In genomic region chr1:236472850-236473788, GRCh38 we compare ENCODE assay signal across 20 cellular contexts. TPM values are rescaled to one million over a fixed set of nuclear protein-coding genes. Genes with fewer than 3 reads are reported as not detected.
A peak's percentile ranks its signal among the peaks of the same experiment; 100 is the strongest.
DNase-seq lines count a peak whose midpoint lies in the region; ATAC-seq and TF ChIP-seq lines count a peak whose summit lies in the region.
"Had no signal": no experiment of that assay in that cellular context is flagged by ENCODE, and none has a peak within 500 bp of the region (broad histone marks: within the 10 kb centered on the region; RNA-seq: fewer than 3 reads in every experiment).

No MANE protein-coding gene starts in this region.

- ATAC-seq in Panc1 (no peak; the same call in 1 of the 2 replicates), foreskin keratinocyte (peak; percentile 38), HG03378 (IDR thresholded peaks at IDR 0.05; ENCODE audit: unreplicated experiment) (no peak)

- peaks cover 8% of the 10 kb centered on the region for H3K36me3 Mint-ChIP-seq in type B pancreatic cell
- H3K36me3 Mint-ChIP-seq in endodermal cell (ENCODE audit: low read depth), result peaks cover 12% of the 10 kb centered on the region

- no peaks in the 10 kb centered on the region for H3K36me3 ChIP-seq in Panc1 (ENCODE audit: control insufficient read depth, insufficient read depth, low read length)
- H3K36me3 ChIP-seq in endodermal cell (ENCODE audit: control insufficient read depth, insufficient read depth, low read length), result no peaks in the 10 kb centered on the region
- H3K36me3 ChIP-seq: Peyer's patch, SJCRH30 had no signal

- no TSS peak for BruUV-seq in Panc1 (replicated peaks; lab: Mats Ljungman, UMichigan)

- TF ChIP-seq CTCF in Panc1 (IDR thresholded peaks at IDR 0.05), result no peak
- TF ChIP-seq CTCF in foreskin keratinocyte (conservative IDR thresholded peaks at IDR 0.05), result no peak
- no peak for TF ChIP-seq CTCF in type B pancreatic cell (conservative IDR thresholded peaks at IDR 0.05)
- no peak for TF ChIP-seq CTCF in endodermal cell (conservative IDR thresholded peaks at IDR 0.05)

- H3K27ac ChIP-seq in Panc1 (ENCODE audit: low read length) (peak overlapping the region; percentile 3; the same call in 1 of the 2 replicates), foreskin keratinocyte (no peak overlapping the region), endodermal cell (ENCODE audit: low read depth, low read length) (no peak overlapping the region)
- H3K27ac ChIP-seq: C4-2B, Peyer's patch, SJCRH30 had no signal

- H3K9me3 ChIP-seq in Panc1 (ENCODE audit: control insufficient read depth, insufficient read depth, low read depth, low read length), result no peaks in the 10 kb centered on the region
- H3K9me3 ChIP-seq in endodermal cell (ENCODE audit: control insufficient read depth, low read length), result no peaks in the 10 kb centered on the region
- H3K9me3 ChIP-seq: Peyer's patch, SJCRH30 had no signal

- H3K9me3 Mint-ChIP-seq in type B pancreatic cell, result no peaks in the 10 kb centered on the region
- H3K9me3 Mint-ChIP-seq in endodermal cell, result no peaks in the 10 kb centered on the region
- H3K9me3 Mint-ChIP-seq: CD8-positive, alpha-beta memory T cell had no signal

- H3K27ac Mint-ChIP-seq in type B pancreatic cell (peak overlapping the region; percentile 88), endodermal cell (no peak overlapping the region)

- H3K4me3 ChIP-seq in Panc1 (ENCODE audit: low read depth in 2 of 2, low read length in 2 of 2) (no peak overlapping the region), endodermal cell (ENCODE audit: low read length) (no peak overlapping the region)
- H3K4me3 ChIP-seq: Peyer's patch, SJCRH30 had no signal

- H3K4me1 Mint-ChIP-seq in type B pancreatic cell (ENCODE audit: unreplicated experiment) (peaks cover 30% of the 10 kb centered on the region), endodermal cell (peaks cover 22% of the 10 kb centered on the region)
- H3K4me1 Mint-ChIP-seq: CD8-positive, alpha-beta memory T cell had no signal

- CTCF ChIA-PET in Panc1 (lab: Charles Lee), result interaction anchor here (0.6 kb wide), 1 partner anchor 303 kb away, joined by 4 read pairs; no protein-coding TSS in a partner anchor

- DNase-seq in activated effector memory CD4-positive, alpha-beta T cell treated with anti-CD3 and anti-CD28 coated beads, Interleukin-2, amount 50 U/mL, for 16 hours, result peak; percentile 28
- no peak for DNase-seq in activated effector memory CD4-positive, alpha-beta T cell treated with Interleukin-2 at 50 U/mL for 16 hours
- no peak for DNase-seq in Panc1 (ENCODE audit: low read depth, low spot score)
- DNase-seq in foreskin keratinocyte, result no peak
- DNase-seq in type B pancreatic cell (ENCODE audit: extremely low spot score, unreplicated experiment), result no peak
- DNase-seq in endodermal cell, result no peak
- DNase-seq: CD8-positive, alpha-beta memory T cell; DMS53; GDM1; GOT3; HCEC 1CT; IMR-90; NCI-H1694; NCI-H2081 treated with DMSO at 0.1 percent for 48 hours; NCI-H446 treated with DMSO at 0.1 percent for 48 hours; NCI-H526 treated with DMSO at 0.1 percent for 48 hours; Peyer's patch; SJCRH30 had no signal

- H3K27me3 ChIP-seq in Panc1 (ENCODE audit: control insufficient read depth, insufficient read depth, low read length) (no peaks in the 10 kb centered on the region), foreskin keratinocyte (no peaks in the 10 kb centered on the region), endodermal cell (ENCODE audit: control insufficient read depth, insufficient read depth, low read length, poor library complexity, severe bottlenecking) (no peaks in the 10 kb centered on the region)
- H3K27me3 ChIP-seq: Peyer's patch, SJCRH30 had no signal

- intact Hi-C loops in Panc1 (cut with micrococcal nuclease; ENCODE audit: unreplicated experiment), result no loop called here

- H3K9ac ChIP-seq in endodermal cell (ENCODE audit: extremely low read depth, low read length, poor library complexity, severe bottlenecking), result no peak overlapping the region

- in situ Hi-C loops in Panc1 (cut with HindIII; ENCODE audit: low pct_unique_long_range_greater_than_20kb, low sequenced_read_pairs), result no loop called here

- H3K27me3 Mint-ChIP-seq in type B pancreatic cell (no peaks in the 10 kb centered on the region), endodermal cell (ENCODE audit: insufficient read depth) (peaks cover 77% of the 10 kb centered on the region)

- WGBS in endodermal cell (ENCODE audit: insufficient coverage in 1 of 2, insufficient read length in 1 of 2), 2 experiments, result 73 to 86% methylated on average over 9 to 17 of the region's 17 CpGs

- H3K4me3 Mint-ChIP-seq in type B pancreatic cell, result peak overlapping the region; percentile 8
- H3K4me3 Mint-ChIP-seq in endodermal cell, result no peak overlapping the region
- H3K4me3 Mint-ChIP-seq: CD8-positive, alpha-beta memory T cell had no signal

- POLR2A ChIA-PET in Panc1 (lab: Charles Lee), result interaction anchor here (0.5 to 0.8 kb wide), 2 partner anchors 34 to 54 kb away, joined by 3 read pairs; no protein-coding TSS in a partner anchor

- peaks cover 13% of the 10 kb centered on the region for H3K4me1 ChIP-seq in Panc1 (ENCODE audit: control insufficient read depth, insufficient read depth, low read length)
- no peaks in the 10 kb centered on the region for H3K4me1 ChIP-seq in foreskin keratinocyte
- peaks cover 5% of the 10 kb centered on the region for H3K4me1 ChIP-seq in endodermal cell (ENCODE audit: control insufficient read depth, insufficient read depth, low read length)
- H3K4me1 ChIP-seq: Peyer's patch had no signal

RNA-seq across cellular contexts. Expression of gene LGALS8, which starts 50.7 kb away (rescaled TPM):
- total RNA-seq in Panc1 (2021; ENCODE audit: unreplicated experiment) (221 TPM), foreskin keratinocyte (30.1 and 41.4 TPM in 2 replicates), type B pancreatic cell (ENCODE audit: low replicate concordance) (42.4 and 87.4 TPM in 2 replicates), endodermal cell (10 to 100 TPM; 11.4 to 15.0 TPM)
- polyA plus RNA-seq in Panc1 (2012; ENCODE audit: insufficient read length), result 242 TPM
- polyA plus RNA-seq in foreskin keratinocyte, result 13.9 and 33.2 TPM in 2 replicates
- polyA plus RNA-seq in endodermal cell (2013, experiment 1 of 2), result 18.1 TPM
- 13.2 TPM for polyA plus RNA-seq in endodermal cell (2013, experiment 2 of 2)
